Comparison of ENCODE assay signal across 14 cellular contexts in the genomic region with DNA sequence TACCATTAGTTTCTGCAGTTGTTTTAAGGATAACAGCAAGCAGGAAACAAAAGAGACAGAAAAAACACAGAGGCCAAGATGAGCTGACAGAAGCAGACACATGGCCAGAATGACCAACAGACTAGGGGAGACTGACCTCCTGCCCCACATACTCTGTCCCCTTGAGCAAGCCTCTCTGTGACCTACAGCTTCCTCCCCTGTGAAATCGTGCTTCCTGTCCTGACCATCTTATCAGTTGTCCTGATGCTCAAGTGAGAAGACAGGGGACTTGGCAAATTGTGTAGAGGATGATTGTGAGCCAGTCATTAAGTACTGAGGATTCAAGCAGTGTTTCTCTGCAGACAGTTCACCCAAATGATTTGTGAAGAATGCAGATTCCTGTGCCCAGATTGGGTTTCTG.
A peak's percentile ranks its signal among the peaks of the same experiment; 100 is the strongest.
DNase-seq lines count a peak whose midpoint lies in the region; ATAC-seq, FAIRE-seq and TF ChIP-seq lines count a peak whose summit lies in the region.
"Had no signal": no experiment of that assay in that cellular context is flagged by ENCODE, and none has a peak within 500 bp of the region (broad histone marks: within the 10 kb centered on the region; RNA-seq: fewer than 3 reads in every experiment).

No MANE protein-coding gene starts in this region.

- no peak overlapping the region for H3K4me3 ChIP-seq in BLaER1
- no peak overlapping the region for H3K4me3 ChIP-seq in CD4-positive, CD25-positive, alpha-beta regulatory T cell (ENCODE audit: low read depth, low read length)
- no peak overlapping the region for H3K4me3 ChIP-seq in right lobe of liver
- H3K4me3 ChIP-seq: SJCRH30 had no signal

- no peak for ATAC-seq in CD4-positive, CD25-positive, alpha-beta regulatory T cell (ENCODE audit: low read depth in 2 of 2)
- peak; percentile 46 to 65 (median 50) for ATAC-seq in right lobe of liver

- H3K27me3 Mint-ChIP-seq in CD4-positive, CD25-positive, alpha-beta regulatory T cell: no peaks in the 10 kb centered on the region
- no peaks in the 10 kb centered on the region for H3K27me3 Mint-ChIP-seq in activated T-helper 1 cell treated with anti-CD3 and anti-CD28 coated beads, Interleukin-12 subunit alpha, Interleukin-12 subunit beta, Interleukin-2, Interleukin-4 antibody, amounts not matched to agents 30 ng/mL and 10 ng/mL and 1 ng/mL, durations not matched to agents 14 hours and 24 hours and 36 hours (ENCODE audit: insufficient read depth)

- peak overlapping the region in 1 of 4 donors; percentile 60 for H3K4me3 Mint-ChIP-seq in CD4-positive, CD25-positive, alpha-beta regulatory T cell
- no peak overlapping the region for H3K4me3 Mint-ChIP-seq in activated T-helper 1 cell treated with anti-CD3 and anti-CD28 coated beads, Interleukin-12 subunit alpha, Interleukin-12 subunit beta, Interleukin-2, Interleukin-4 antibody, amounts not matched to agents 30 ng/mL and 10 ng/mL and 1 ng/mL, durations not matched to agents 14 hours and 24 hours and 36 hours

- H3K4me2 ChIP-seq in BLaER1: peak overlapping the region; percentile 38

- H3K36me3 ChIP-seq in BLaER1 (peaks cover 35% of the 10 kb centered on the region), right lobe of liver (no peaks in the 10 kb centered on the region)
- peaks cover 25% of the 10 kb centered on the region for H3K36me3 ChIP-seq in CD4-positive, CD25-positive, alpha-beta regulatory T cell (ENCODE audit: control insufficient read depth, insufficient read depth, low read length)
- H3K36me3 ChIP-seq: BE2C, SJCRH30 had no signal

- intact Hi-C loops in activated T-helper 1 cell treated with anti-CD3 and anti-CD28 coated beads, Interleukin-12 subunit alpha, Interleukin-12 subunit beta, Interleukin-2, Interleukin-4 antibody, amounts not matched to agents 30 ng/mL and 10 ng/mL and 1 ng/mL, durations not matched to agents 14 hours and 24 hours and 36 hours (cut with micrococcal nuclease): no loop called here
- intact Hi-C loops in right lobe of liver (cut with DNase I): no loop called here

- FAIRE-seq in frontal cortex (lab: Jason Lieb, UNC): no peak

- no peak overlapping the region for H3K9ac ChIP-seq in BLaER1

- TF ChIP-seq CTCF in right lobe of liver (IDR thresholded peaks at IDR 0.05): no peak

- H3K36me3 Mint-ChIP-seq in CD4-positive, CD25-positive, alpha-beta regulatory T cell: peaks cover 15% of the 10 kb centered on the region
- peaks cover 16% of the 10 kb centered on the region for H3K36me3 Mint-ChIP-seq in activated T-helper 1 cell treated with anti-CD3 and anti-CD28 coated beads, Interleukin-12 subunit alpha, Interleukin-12 subunit beta, Interleukin-2, Interleukin-4 antibody, amounts not matched to agents 30 ng/mL and 10 ng/mL and 1 ng/mL, durations not matched to agents 14 hours and 24 hours and 36 hours (ENCODE audit: low read depth)

- DNase-seq in CD4-positive, CD25-positive, alpha-beta regulatory T cell: no peak
- no peak for DNase-seq in activated T-helper 1 cell treated with anti-CD3 and anti-CD28 coated beads, Interleukin-12 subunit alpha, Interleukin-12 subunit beta, Interleukin-2, Interleukin-4 antibody, amounts not matched to agents 30 ng/mL and 10 ng/mL and 1 ng/mL, durations not matched to agents 14 hours and 24 hours and 36 hours (ENCODE audit: low spot score)
- DNase-seq in right lobe of liver (no peak), NCI-H1436 treated with DMSO at 0.1 percent for 48 hours (lab: John Stamatoyannopoulos, UW) (no peak), 8988T (no peak), frontal cortex (ENCODE audit: low spot score in 2 of 2) (no peak)
- DNase-seq in activated naive CD4-positive, alpha-beta T cell (lab: John Stamatoyannopoulos, UW): no peak
- DNase-seq: BE2C, EL, NCI-H1417, NCI-H2081 treated with DMSO at 0.1 percent for 48 hours, NCI-H524, SJCRH30 had no signal

- peaks cover 10 to 86% (median 47%) of the 10 kb centered on the region in 4 donors for H3K4me1 Mint-ChIP-seq in CD4-positive, CD25-positive, alpha-beta regulatory T cell
- peaks cover 66% of the 10 kb centered on the region for H3K4me1 Mint-ChIP-seq in activated T-helper 1 cell treated with anti-CD3 and anti-CD28 coated beads, Interleukin-12 subunit alpha, Interleukin-12 subunit beta, Interleukin-2, Interleukin-4 antibody, amounts not matched to agents 30 ng/mL and 10 ng/mL and 1 ng/mL, durations not matched to agents 14 hours and 24 hours and 36 hours (ENCODE audit: low read depth)

- 10% methylated on average over 1 of the region's 1 CpG for WGBS in right lobe of liver (ENCODE audit: insufficient coverage, low coverage, low lambda C conversion rate, missing lambda C conversion rate)

- H3K4me1 ChIP-seq in BLaER1 (peaks cover 94% of the 10 kb centered on the region), right lobe of liver (no peaks in the 10 kb centered on the region)
- H3K4me1 ChIP-seq in CD4-positive, CD25-positive, alpha-beta regulatory T cell (ENCODE audit: control insufficient read depth, insufficient read depth, low read length, poor library complexity, severe bottlenecking): peaks cover 34% of the 10 kb centered on the region

- H3K9me3 Mint-ChIP-seq in CD4-positive, CD25-positive, alpha-beta regulatory T cell: no peaks in the 10 kb centered on the region
- H3K9me3 Mint-ChIP-seq in activated T-helper 1 cell treated with anti-CD3 and anti-CD28 coated beads, Interleukin-12 subunit alpha, Interleukin-12 subunit beta, Interleukin-2, Interleukin-4 antibody, amounts not matched to agents 30 ng/mL and 10 ng/mL and 1 ng/mL, durations not matched to agents 14 hours and 24 hours and 36 hours: no peaks in the 10 kb centered on the region

- H3K27ac Mint-ChIP-seq in CD4-positive, CD25-positive, alpha-beta regulatory T cell: peak overlapping the region; percentile 11 to 88 (median 75)
- peak overlapping the region; percentile 10 for H3K27ac Mint-ChIP-seq in activated T-helper 1 cell treated with anti-CD3 and anti-CD28 coated beads, Interleukin-12 subunit alpha, Interleukin-12 subunit beta, Interleukin-2, Interleukin-4 antibody, amounts not matched to agents 30 ng/mL and 10 ng/mL and 1 ng/mL, durations not matched to agents 14 hours and 24 hours and 36 hours

- H3K27ac ChIP-seq in BLaER1 (peak overlapping the region; percentile 8; the same call in 1 of the 2 replicates), right lobe of liver (no peak overlapping the region)
- no peak overlapping the region for H3K27ac ChIP-seq in CD4-positive, CD25-positive, alpha-beta regulatory T cell (ENCODE audit: insufficient read depth, low read length, poor library complexity, severe bottlenecking)
- H3K27ac ChIP-seq: SJCRH30 had no signal

- H3K9me3 ChIP-seq in BLaER1 (no peaks in the 10 kb centered on the region), right lobe of liver (no peaks in the 10 kb centered on the region)
- H3K9me3 ChIP-seq in CD4-positive, CD25-positive, alpha-beta regulatory T cell (ENCODE audit: control insufficient read depth in 2 of 2, low read length in 2 of 2): no peaks in the 10 kb centered on the region
- H3K9me3 ChIP-seq: BE2C, SJCRH30 had no signal

- H3K27me3 ChIP-seq in BLaER1: no peaks in the 10 kb centered on the region
- H3K27me3 ChIP-seq in CD4-positive, CD25-positive, alpha-beta regulatory T cell (ENCODE audit: control insufficient read depth, insufficient read depth, low read length): no peaks in the 10 kb centered on the region
- no peaks in the 10 kb centered on the region for H3K27me3 ChIP-seq in right lobe of liver
- H3K27me3 ChIP-seq: BE2C, SJCRH30 had no signal

- peaks cover 100% of the 10 kb centered on the region for H4K20me1 ChIP-seq in BLaER1

- TF ChIP-seq POLR2A in right lobe of liver (IDR thresholded peaks at IDR 0.05): no peak

Comparison
In these comparisons a context has a peak if more than half of its experiments do, and no peak if none do; other contexts are left out.
1. ATAC-seq: peak in right lobe of liver (4 of 4); none in CD4-positive, CD25-positive, alpha-beta regulatory T cell (0 of 2).